In the genomic region with DNA sequence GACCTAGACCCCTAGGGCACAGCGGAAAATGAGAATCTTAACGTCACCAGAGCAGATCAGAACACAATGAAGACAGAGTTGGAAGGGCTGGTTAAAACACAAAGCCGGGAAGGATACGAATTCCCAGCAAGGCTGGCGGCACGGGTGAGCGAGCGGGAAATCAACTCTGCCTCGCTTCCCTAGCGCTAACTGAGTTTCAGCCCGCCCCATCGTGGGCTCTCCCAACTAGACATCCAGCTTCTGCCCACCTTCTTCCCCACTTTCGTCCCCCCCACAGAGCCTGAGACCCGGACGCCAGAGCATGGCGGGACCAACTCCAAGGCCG, we compare ENCODE assay signal across 8 cellular contexts. TPM values are rescaled to one million over a fixed set of nuclear protein-coding genes. Genes with fewer than 3 reads are reported as not detected.
DNase-seq lines count a peak whose midpoint lies in the region; ATAC-seq, FAIRE-seq and TF ChIP-seq lines count a peak whose summit lies in the region.

No MANE protein-coding gene starts in this region.

- H3K27ac Mint-ChIP-seq in activated naive CD4-positive, alpha-beta T cell treated with anti-CD3 and anti-CD28 coated beads, Interleukin-2, amount 10 ng/mL, durations not matched to agents 7 days and 5 days: peak overlapping the region; percentile 96

- H3K36me3 Mint-ChIP-seq in activated naive CD4-positive, alpha-beta T cell treated with anti-CD3 and anti-CD28 coated beads, Interleukin-2, amount 10 ng/mL, durations not matched to agents 7 days and 5 days: peaks cover 52% of the 10 kb centered on the region

- H3K4me3 ChIP-seq in K562 (peak overlapping the region; percentile 94), lower lobe of right lung (peak overlapping the region; percentile 75), urinary bladder (ENCODE audit: low read depth, low read length) (peak overlapping the region; percentile 62)

- intact Hi-C loops in K562 (cut with micrococcal nuclease) (loop anchor here (2.0 kb wide), 1 partner anchor 33 kb away; a partner anchor contains a TSS), lower lobe of right lung (cut with DNase I) (no loop called here)

- no peak for TF ChIP-seq EP300 in K562 (IDR thresholded peaks at IDR 0.05; ENCODE audit: low read length)

- H3K79me2 ChIP-seq in K562 (ENCODE audit: control insufficient read depth, insufficient read depth, low read length): peaks cover 54% of the 10 kb centered on the region

- in situ Hi-C loops in K562 (cut with MboI): no loop called here

- peaks cover 39% of the 10 kb centered on the region for H3K36me3 ChIP-seq in K562 (ENCODE audit: control insufficient read depth, insufficient read depth, low read length)
- peaks cover 36% of the 10 kb centered on the region for H3K36me3 ChIP-seq in lower lobe of right lung
- H3K36me3 ChIP-seq in urinary bladder (ENCODE audit: insufficient read depth): no peaks in the 10 kb centered on the region

- TSS peak; percentile 77 for BruUV-seq in K562 (replicated peaks; lab: Mats Ljungman, UMichigan)

- H3K4me1 ChIP-seq in K562 (replicated peaks in 1 of 2; ENCODE audit: control insufficient read depth in 2 of 2, insufficient read depth in 2 of 2, low read length in 2 of 2) (peaks cover 5 to 14% of the 10 kb centered on the region in 2 experiments; a peak in 4 of 5 replicates), lower lobe of right lung (peaks cover 40% of the 10 kb centered on the region), urinary bladder (ENCODE audit: insufficient read depth) (no peaks in the 10 kb centered on the region)

- no peaks in the 10 kb centered on the region for H3K9me1 ChIP-seq in K562 (ENCODE audit: control insufficient read depth, insufficient read depth, low read length)

- H3K27me3 ChIP-seq in K562 (ENCODE audit: control insufficient read depth in 2 of 2, insufficient read depth in 2 of 2, low read length in 2 of 2): no peaks in the 10 kb centered on the region
- H3K27me3 ChIP-seq in lower lobe of right lung (ENCODE audit: low read depth): no peaks in the 10 kb centered on the region

- peaks cover 15% of the 10 kb centered on the region for H3K9me3 ChIP-seq in K562 (replicated peaks; ENCODE audit: control insufficient read depth, insufficient read depth, low read depth, low read length)
- H3K9me3 ChIP-seq in lower lobe of right lung: peaks cover 7% of the 10 kb centered on the region

- CTCF ChIA-PET in activated naive CD4-positive, alpha-beta T cell treated with anti-CD3 and anti-CD28 coated beads, Interleukin-2, amount 10 ng/mL, durations not matched to agents 7 days and 5 days (lab: Charles Lee): interaction anchor here (1.0 kb wide), 1 partner anchor 10 kb away, joined by 4 read pairs; no protein-coding TSS in a partner anchor
- CTCF ChIA-PET in K562 (lab: Yijun Ruan, JAX; ENCODE audit: low intra/inter-chr PET ratio): no interaction called here

- no peak for TF ChIP-seq RAD21 in K562 (CRISPR knock-in tag; conservative IDR thresholded peaks at IDR 0.05 in 1 of 2, IDR thresholded peaks at IDR 0.05 in 1 of 2)

- H3K9ac ChIP-seq in K562 (ENCODE audit: insufficient read depth in 1 of 2, low read depth in 2 of 2, low read length in 2 of 2): peak overlapping the region; percentile 98 to 99

- H3K27me3 Mint-ChIP-seq in activated naive CD4-positive, alpha-beta T cell treated with anti-CD3 and anti-CD28 coated beads, Interleukin-2, amount 10 ng/mL, durations not matched to agents 7 days and 5 days: no peaks in the 10 kb centered on the region

- H3K4me1 Mint-ChIP-seq in activated naive CD4-positive, alpha-beta T cell treated with anti-CD3 and anti-CD28 coated beads, Interleukin-2, amount 10 ng/mL, durations not matched to agents 7 days and 5 days: peaks cover 48% of the 10 kb centered on the region

- H3K27ac ChIP-seq in K562 (ENCODE audit: extremely low read depth, low read depth, low read length) (peak overlapping the region; percentile 98), lower lobe of right lung (peak overlapping the region; percentile 95), urinary bladder (ENCODE audit: low read depth) (peak overlapping the region; percentile 94)

- DNase-seq in activated naive CD4-positive, alpha-beta T cell treated with anti-CD3 and anti-CD28 coated beads, Interleukin-2, amount 10 ng/mL, durations not matched to agents 7 days and 5 days: no peak
- no peak for DNase-seq in activated naive CD4-positive, alpha-beta T cell treated with anti-CD3 and anti-CD28 coated beads, Interleukin-2, amount 50 U/mL, for 16 hours
- DNase-seq in K562 (ENCODE audit: extremely low read depth in 1 of 4, low spot score in 3 of 4) (no peak), lower lobe of right lung (no peak), LoVo (ENCODE audit: low spot score) (no peak)

- ATAC-seq in K562 (peak; percentile 65), lower lobe of right lung (peak in 1 of 2 donors; percentile 74), GM18502 (IDR thresholded peaks at IDR 0.05; ENCODE audit: poor library complexity, unreplicated experiment) (no peak), HG03045 (IDR thresholded peaks at IDR 0.05; ENCODE audit: unreplicated experiment) (no peak)

- POLR2A ChIA-PET in K562 (lab: Yijun Ruan, JAX): interaction anchor here (0.9 to 2.5 kb wide), 7 partner anchors 11 to 34 kb away, joined by 3 to 17 read pairs (median 3); a partner anchor contains a TSS

- WGBS in K562 (ENCODE audit: insufficient coverage, low coverage, missing lambda C conversion rate): 0% methylated on average over 17 of the region's 17 CpGs
- WGBS in urinary bladder: under 1% methylated on average over 17 of the region's 17 CpGs

- no peaks in the 10 kb centered on the region; the same call in none of the 2 replicates for H4K20me1 ChIP-seq in K562 (replicated peaks; ENCODE audit: control insufficient read depth, insufficient read depth, low read length)

- H3K4me3 Mint-ChIP-seq in activated naive CD4-positive, alpha-beta T cell treated with anti-CD3 and anti-CD28 coated beads, Interleukin-2, amount 10 ng/mL, durations not matched to agents 7 days and 5 days: peak overlapping the region; percentile 85

- peak overlapping the region; percentile 78 for H2AFZ ChIP-seq in K562 (ENCODE audit: low read depth, low read length)

- TF ChIP-seq CTCF in K562 (IDR thresholded peaks at IDR 0.05 in 2 of 3, conservative IDR thresholded peaks at IDR 0.05 in 1 of 3; ENCODE audit: insufficient read depth in 2 of 3, low read depth in 1 of 3, low read length in 3 of 3): no peak
- TF ChIP-seq CTCF in lower lobe of right lung (IDR thresholded peaks at IDR 0.05): no peak

- peaks cover 19% of the 10 kb centered on the region for H3K9me3 Mint-ChIP-seq in activated naive CD4-positive, alpha-beta T cell treated with anti-CD3 and anti-CD28 coated beads, Interleukin-2, amount 10 ng/mL, durations not matched to agents 7 days and 5 days

- FAIRE-seq in K562 (lab: Jason Lieb, UNC): no peak

- no peak for TF ChIP-seq POLR2A in K562 (conservative IDR thresholded peaks at IDR 0.05)

- peak overlapping the region; percentile 93 for H3K4me2 ChIP-seq in K562 (ENCODE audit: insufficient read depth, low read length)

RNA-seq across cellular contexts. Expression of a gene that starts 0.4 kb away (rescaled TPM):
- total RNA-seq in K562 (2011; cell fraction: chromatin; rRNA removed; ENCODE audit: low replicate concordance): 99.4 and 118 TPM in 2 replicates
- total RNA-seq in K562 (2011; cell fraction: nucleolus; rRNA removed): 36.3 and 46.0 TPM in 2 replicates
- total RNA-seq in K562 (2011; cell fraction: nucleoplasm; rRNA removed): 45.0 and 52.4 TPM in 2 replicates
- total RNA-seq in K562 (2014; rRNA removed): 17.1 and 24.0 TPM in 2 replicates
- total RNA-seq in K562 (2014; rRNA removed; fragmentation: Illumina TruSeq; extraction: Trizol): 51.0 and 60.3 TPM in 2 replicates
- total RNA-seq in K562 (2015; rRNA removed; fragmentation: Illumina TruSeq; extraction: Trizol): 37.6 and 39.0 TPM in 2 replicates
- 52.4 and 53.9 TPM in 2 replicates for total RNA-seq in K562 (2021)
- polyA plus RNA-seq in K562 (2011; rRNA removed): 44.4 and 49.7 TPM in 2 replicates
- 14.6 and 26.2 TPM in 2 replicates for polyA plus RNA-seq in K562 (2011; cell fraction: cytosol; rRNA removed)
- 54.4 and 61.1 TPM in 2 replicates for polyA plus RNA-seq in K562 (2011; cell fraction: nucleus; rRNA removed)
- 14.2 and 17.1 TPM in 2 replicates for polyA plus RNA-seq in K562 (2012)
- 27.1 and 33.4 TPM in 2 replicates for polyA plus RNA-seq in K562 (2014; fragmentation: Illumina TruSeq; extraction: Trizol)
- 10 to 100 TPM in 1 of 2 experiments, 1 to 10 TPM in 1; 9.7 to 10.5 TPM for polyA plus RNA-seq in K562 (2014; fragmentation: Nextera tagmentation; extraction: Ambion mirVana)
- polyA plus RNA-seq in K562 (2014; rRNA removed): 18.2 and 18.5 TPM in 2 replicates
- 223 and 245 TPM in 2 replicates for polyA minus RNA-seq in K562 (2011; rRNA and poly(A)+ RNA removed)
- polyA minus RNA-seq in K562 (2011; cell fraction: cytosol; rRNA and poly(A)+ RNA removed): 31.3 and 40.4 TPM in 2 replicates
- polyA minus RNA-seq in K562 (2011; cell fraction: nucleus; rRNA and poly(A)+ RNA removed): 28.1 and 55.5 TPM in 2 replicates
- total RNA-seq in lower lobe of right lung: 34.1 TPM
- total RNA-seq in urinary bladder: 45.6 TPM
- 9.0 TPM for polyA plus RNA-seq in urinary bladder

RNA-seq across cellular contexts. Expression of a gene that starts 34.1 kb away (rescaled TPM):
- total RNA-seq in K562 (2011; cell fraction: chromatin; rRNA removed; ENCODE audit: low replicate concordance): 193 and 271 TPM in 2 replicates
- total RNA-seq in K562 (2011; cell fraction: nucleolus; rRNA removed): 175 and 180 TPM in 2 replicates
- 137 and 174 TPM in 2 replicates for total RNA-seq in K562 (2011; cell fraction: nucleoplasm; rRNA removed)
- total RNA-seq in K562 (2014; rRNA removed) (41.1 and 43.8 TPM in 2 replicates), K562 (2014; rRNA removed; fragmentation: Illumina TruSeq; extraction: Trizol) (65.0 and 70.3 TPM in 2 replicates), K562 (2015; rRNA removed; fragmentation: Illumina TruSeq; extraction: Trizol) (48.1 and 55.4 TPM in 2 replicates), K562 (2021) (43.6 and 44.8 TPM in 2 replicates), lower lobe of right lung (38.3 TPM), urinary bladder (55.3 TPM)
- polyA plus RNA-seq in K562 (2011; rRNA removed) (60.3 and 63.9 TPM in 2 replicates), K562 (2014; fragmentation: Illumina TruSeq; extraction: Trizol) (45.6 and 48.5 TPM in 2 replicates), K562 (2014; fragmentation: Nextera tagmentation; extraction: Ambion mirVana) (10 to 100 TPM; 80.0 to 89.8 TPM), K562 (2014; rRNA removed) (51.6 and 57.6 TPM in 2 replicates), urinary bladder (27.5 TPM)
- 54.6 and 68.2 TPM in 2 replicates for polyA plus RNA-seq in K562 (2011; cell fraction: cytosol; rRNA removed)
- polyA plus RNA-seq in K562 (2011; cell fraction: nucleus; rRNA removed): 83.7 and 86.1 TPM in 2 replicates
- 27.8 and 47.9 TPM in 2 replicates for polyA plus RNA-seq in K562 (2012)
- 134 and 138 TPM in 2 replicates for polyA minus RNA-seq in K562 (2011; rRNA and poly(A)+ RNA removed)
- polyA minus RNA-seq in K562 (2011; cell fraction: cytosol; rRNA and poly(A)+ RNA removed): 26.6 and 44.2 TPM in 2 replicates
- polyA minus RNA-seq in K562 (2011; cell fraction: nucleus; rRNA and poly(A)+ RNA removed): 97.1 and 104 TPM in 2 replicates
